Comparison of ENCODE assay signal across 8 cellular contexts in genomic region chr22:45096256-45096907, GRCh38.
DNase-seq lines count a peak whose midpoint lies in the region; ATAC-seq and TF ChIP-seq lines count a peak whose summit lies in the region.

No MANE protein-coding gene starts in this region.

- no peaks in the 10 kb centered on the region for H3K4me1 ChIP-seq in lower lobe of right lung

- H3K4me3 ChIP-seq in lower lobe of right lung, result no peak overlapping the region

- TF ChIP-seq CTCF in GM12872 (IDR thresholded peaks at IDR 0.05; ENCODE audit: insufficient read depth, low read depth, low read length) (peak; percentile 95), WTC11 (IDR thresholded peaks at IDR 0.05) (peak; percentile 46), lower lobe of right lung (IDR thresholded peaks at IDR 0.05) (peak; percentile 80)

- H3K9me3 Mint-ChIP-seq in WTC11, result no peaks in the 10 kb centered on the region

- no peak overlapping the region for H3K4me3 Mint-ChIP-seq in WTC11

- CTCF ChIA-PET in WTC11 (lab: Charles Lee), result interaction anchor here (0.5 to 2.3 kb wide), 20 partner anchors 9 to 411 kb away, joined by 3 to 13 read pairs (median 4); partner anchors contain the start of gene NUP50

- H3K27me3 Mint-ChIP-seq in WTC11 (ENCODE audit: low read depth), result peaks cover 13% of the 10 kb centered on the region

- no peak overlapping the region for H3K27ac Mint-ChIP-seq in WTC11

- H3K27me3 ChIP-seq in lower lobe of right lung (ENCODE audit: low read depth), result peaks cover 25% of the 10 kb centered on the region

- POLR2A ChIA-PET in WTC11 (lab: Charles Lee), result interaction anchor here (0.5 kb wide), 1 partner anchor 85 kb away, joined by 3 read pairs; no protein-coding TSS in a partner anchor

- intact Hi-C loops in lower lobe of right lung (cut with DNase I), result no loop called here

- peaks cover 15% of the 10 kb centered on the region for H3K4me1 Mint-ChIP-seq in WTC11

- H3K9me3 ChIP-seq in lower lobe of right lung, result no peaks in the 10 kb centered on the region

- no peaks in the 10 kb centered on the region for H3K36me3 ChIP-seq in lower lobe of right lung

- DNase-seq in A172 (ENCODE audit: low spot score), result peak; percentile 52
- DNase-seq in NCI-H2171 (lab: John Stamatoyannopoulos, UW), result peak; percentile 65
- peak; percentile 74 for DNase-seq in WTC11 (ENCODE audit: low spot score)
- DNase-seq in dermis blood vessel endothelial cell, result peak; percentile 73
- DNase-seq in lower lobe of right lung, result no peak
- peak; percentile 16 for DNase-seq in stimulated activated CD8-positive, alpha-beta memory T cell treated with anti-CD3 and anti-CD28 coated beads, Interleukin-7, amount 100 ng/mL, for 24 hours (ENCODE audit: low read depth)

- no peaks in the 10 kb centered on the region for H3K36me3 Mint-ChIP-seq in WTC11

- H3K27ac ChIP-seq in lower lobe of right lung, result no peak overlapping the region

- ATAC-seq in WTC11 (peak; percentile 87), lower lobe of right lung (peak; percentile 78 to 82), HG02642 (IDR thresholded peaks at IDR 0.05; ENCODE audit: poor library complexity, unreplicated experiment) (no peak)

TF ChIP-seq in WTC11, 78 proteins besides CTCF, POLR2A, EP300 and RAD21:
- TF ChIP-seq ERG (CRISPR knock-in tag; IDR thresholded peaks at IDR 0.05), result no peak
- no peak for TF ChIP-seq NFATC4 (CRISPR knock-in tag; IDR thresholded peaks at IDR 0.05)
- no peak for TF ChIP-seq FOXP4 (CRISPR knock-in tag; IDR thresholded peaks at IDR 0.05)
- TF ChIP-seq STAT6 (CRISPR knock-in tag; conservative IDR thresholded peaks at IDR 0.05; ENCODE audit: low read depth), result no peak
- no peak for TF ChIP-seq MAX (CRISPR knock-in tag; IDR thresholded peaks at IDR 0.05)
- no peak for TF ChIP-seq ELF4 (CRISPR knock-in tag; IDR thresholded peaks at IDR 0.05; ENCODE audit: low read depth)
- TF ChIP-seq CBFB (CRISPR knock-in tag; IDR thresholded peaks at IDR 0.05; ENCODE audit: low read depth), result no peak
- TF ChIP-seq SOX15 (CRISPR knock-in tag; IDR thresholded peaks at IDR 0.05), result no peak
- no peak for TF ChIP-seq CDX4 (CRISPR knock-in tag; IDR thresholded peaks at IDR 0.05; ENCODE audit: borderline replicate concordance)
- TF ChIP-seq FOXJ3 (CRISPR knock-in tag; IDR thresholded peaks at IDR 0.05; ENCODE audit: borderline replicate concordance), result no peak
- TF ChIP-seq HMGA2 (CRISPR knock-in tag; IDR thresholded peaks at IDR 0.05), result no peak
- TF ChIP-seq OVOL2 (CRISPR knock-in tag; IDR thresholded peaks at IDR 0.05; ENCODE audit: borderline replicate concordance), result no peak
- no peak for TF ChIP-seq TCF7 (CRISPR knock-in tag; IDR thresholded peaks at IDR 0.05; ENCODE audit: low read depth)
- TF ChIP-seq FOXP1 (CRISPR knock-in tag; IDR thresholded peaks at IDR 0.05; ENCODE audit: borderline replicate concordance), result no peak
- TF ChIP-seq EMX1 (CRISPR knock-in tag; IDR thresholded peaks at IDR 0.05), result no peak
- TF ChIP-seq JUN (CRISPR knock-in tag; IDR thresholded peaks at IDR 0.05), result no peak
